ENCODE assay signal across 18 cellular contexts in genomic region chr12:76690916-76691700, GRCh38.
"Had no signal": no experiment of that assay in that cellular context is flagged by ENCODE, and none has a peak within 500 bp of the region (broad histone marks: within the 10 kb centered on the region; RNA-seq: fewer than 3 reads in every experiment).

No MANE protein-coding gene starts in this region.

- H3K9me3 Mint-ChIP-seq: activated B cell treated with CpG ODN at 0.5 μM for 24 hours; activated CD8-positive, alpha-beta T cell treated with anti-CD3 and anti-CD28 coated beads for 36 hours; activated naive CD4-positive, alpha-beta T cell treated with anti-CD3 and anti-CD28 coated beads, Interleukin-2, amount 50 U/mL, for 24 hours; activated T-cell treated with anti-CD3 and anti-CD28 coated beads, Interleukin-2, amount 50 U/mL, for 4 hours; T-helper 2 cell treated with Interferon-gamma antibody and Interleukin-4, amounts not matched to agents 5 μg/mL and 100 μg/mL, for 36 hours had no signal

- H3K27ac Mint-ChIP-seq: activated B cell treated with CpG ODN at 0.5 μM for 24 hours; activated CD8-positive, alpha-beta T cell treated with anti-CD3 and anti-CD28 coated beads for 36 hours; activated naive CD4-positive, alpha-beta T cell treated with anti-CD3 and anti-CD28 coated beads, Interleukin-2, amount 50 U/mL, for 24 hours; T-helper 2 cell treated with Interferon-gamma antibody and Interleukin-4, amounts not matched to agents 5 μg/mL and 100 μg/mL, for 36 hours had no signal

- DNase-seq: activated B cell treated with CpG ODN at 0.5 μM for 24 hours; activated CD4-positive, alpha-beta T cell treated with anti-CD3 and anti-CD28 coated beads for 48 hours; activated CD8-positive, alpha-beta T cell treated with anti-CD3 and anti-CD28 coated beads for 36 hours; activated effector memory CD4-positive, alpha-beta T cell treated with anti-CD3 and anti-CD28 coated beads, Interleukin-2, amount 50 U/mL, for 16 hours; activated T-cell treated with anti-CD3 and anti-CD28 coated beads, Interleukin-2, amount 50 U/mL, for 4 hours; amygdala; foreskin melanocyte; head of caudate nucleus; mesendoderm; stimulated activated CD4-positive, alpha-beta T cell treated with anti-CD3 and anti-CD28 coated beads, Interleukin-12 subunit alpha, Interleukin-12 subunit beta, amount 100 ng/mL, for 4 hours; stimulated activated CD4-positive, alpha-beta T cell treated with anti-CD3 and anti-CD28 coated beads, Interleukin-2, amount 100 ng/mL, for 24 hours; stomach; SW 1271; testis; upper lobe of right lung had no signal

- H3K27me3 Mint-ChIP-seq: activated B cell treated with CpG ODN at 0.5 μM for 24 hours; activated CD8-positive, alpha-beta T cell treated with anti-CD3 and anti-CD28 coated beads for 36 hours; activated naive CD4-positive, alpha-beta T cell treated with anti-CD3 and anti-CD28 coated beads, Interleukin-2, amount 50 U/mL, for 24 hours had no signal

- H3K36me3 ChIP-seq: breast epithelium, stomach, upper lobe of right lung had no signal

- ATAC-seq: activated CD8-positive, alpha-beta T cell treated with anti-CD3 and anti-CD28 coated beads for 36 hours; activated T-cell treated with anti-CD3 and anti-CD28 coated beads, Interleukin-2, amount 50 U/mL, for 4 hours; upper lobe of right lung had no signal

- H3K36me3 Mint-ChIP-seq: activated naive CD4-positive, alpha-beta T cell treated with anti-CD3 and anti-CD28 coated beads, Interleukin-2, amount 50 U/mL, for 24 hours had no signal

- H3K27me3 ChIP-seq: breast epithelium, stomach, testis, upper lobe of right lung had no signal

- H3K4me1 Mint-ChIP-seq: activated B cell treated with CpG ODN at 0.5 μM for 24 hours; activated naive CD4-positive, alpha-beta T cell treated with anti-CD3 and anti-CD28 coated beads, Interleukin-2, amount 50 U/mL, for 24 hours had no signal

- H3K27ac ChIP-seq: breast epithelium, stomach, testis, upper lobe of right lung had no signal

- H3K4me1 ChIP-seq: breast epithelium, stomach, testis, upper lobe of right lung had no signal

- H3K4me3 Mint-ChIP-seq: activated B cell treated with CpG ODN at 0.5 μM for 24 hours; activated CD8-positive, alpha-beta T cell treated with anti-CD3 and anti-CD28 coated beads for 36 hours; activated naive CD4-positive, alpha-beta T cell treated with anti-CD3 and anti-CD28 coated beads, Interleukin-2, amount 50 U/mL, for 24 hours; activated T-cell treated with anti-CD3 and anti-CD28 coated beads, Interleukin-2, amount 50 U/mL, for 4 hours; T-helper 2 cell treated with Interferon-gamma antibody and Interleukin-4, amounts not matched to agents 5 μg/mL and 100 μg/mL, for 36 hours had no signal

- H3K9me3 ChIP-seq: breast epithelium, stomach, testis, upper lobe of right lung had no signal

- H3K4me3 ChIP-seq: breast epithelium, stomach, testis, upper lobe of right lung had no signal
